Comparison of ENCODE assay signal across 38 cellular contexts in genomic region chr1:103538226-103538625, GRCh38.
"Had no signal": no experiment of that assay in that cellular context is flagged by ENCODE, and none has a peak within 500 bp of the region (broad histone marks: within the 10 kb centered on the region; RNA-seq: fewer than 3 reads in every experiment).

No MANE protein-coding gene starts in this region.

- H3K27ac Mint-ChIP-seq: activated B cell treated with CpG ODN at 0.5 μM for 24 hours; activated CD4-positive, alpha-beta memory T cell treated with anti-CD3 and anti-CD28 coated beads for 36 hours; activated CD4-positive, alpha-beta T cell treated with anti-CD3 and anti-CD28 coated beads, Interleukin-2, amount 10 ng/mL, durations not matched to agents 24 days and 14 days; activated CD8-positive, alpha-beta T cell treated with anti-CD3 and anti-CD28 coated beads for 36 hours; activated naive CD4-positive, alpha-beta T cell treated with anti-CD3 and anti-CD28 coated beads for 36 hours; activated naive CD4-positive, alpha-beta T cell treated with anti-CD3 and anti-CD28 coated beads, Interleukin-2, amount 50 U/mL, for 72 hours; activated naive CD8-positive, alpha-beta T cell treated with anti-CD3 and anti-CD28 coated beads for 36 hours; activated T-cell treated with anti-CD3 and anti-CD28 coated beads, Interleukin-2, amount 50 U/mL, for 72 hours; activated T-helper 1 cell treated with anti-CD3 and anti-CD28 coated beads, Interleukin-12 subunit alpha, Interleukin-12 subunit beta, Interleukin-2, Interleukin-4 antibody, amounts not matched to agents 30 ng/mL and 10 ng/mL and 1 ng/mL, durations not matched to agents 14 hours and 24 hours and 36 hours; activated T-helper 17 cell treated with anti-CD3 and anti-CD28 coated beads, Interleukin-2, amount 50 U/mL, for 72 hours; brain; T-helper 1 cell treated with Interleukin-12 subunit alpha and Interleukin-12 subunit beta and Interleukin-4 antibody, amounts not matched to agents 30 μg/mL and 1 μg/mL, for 36 hours; T-helper 2 cell treated with Interferon-gamma antibody and Interleukin-4, amounts not matched to agents 5 μg/mL and 100 μg/mL, for 36 hours had no signal

- H3K4me3 Mint-ChIP-seq: activated B cell treated with CpG ODN at 0.5 μM for 24 hours; activated CD4-positive, alpha-beta memory T cell treated with anti-CD3 and anti-CD28 coated beads for 36 hours; activated CD4-positive, alpha-beta T cell treated with anti-CD3 and anti-CD28 coated beads, Interleukin-2, amount 10 ng/mL, durations not matched to agents 24 days and 14 days; activated CD8-positive, alpha-beta T cell treated with anti-CD3 and anti-CD28 coated beads for 36 hours; activated naive CD4-positive, alpha-beta T cell treated with anti-CD3 and anti-CD28 coated beads for 36 hours; activated naive CD8-positive, alpha-beta T cell treated with anti-CD3 and anti-CD28 coated beads for 36 hours; activated T-cell treated with anti-CD3 and anti-CD28 coated beads, Interleukin-2, amount 50 U/mL, for 4 hours; activated T-cell treated with anti-CD3 and anti-CD28 coated beads, Interleukin-2, amount 50 U/mL, for 72 hours; activated T-helper 1 cell treated with anti-CD3 and anti-CD28 coated beads, Interleukin-12 subunit alpha, Interleukin-12 subunit beta, Interleukin-2, Interleukin-4 antibody, amounts not matched to agents 30 ng/mL and 10 ng/mL and 1 ng/mL, durations not matched to agents 14 hours and 24 hours and 36 hours; activated T-helper 17 cell treated with anti-CD3 and anti-CD28 coated beads, Interleukin-2, amount 50 U/mL, for 72 hours; brain; central memory CD8-positive, alpha-beta T cell; T-helper 1 cell treated with Interleukin-12 subunit alpha and Interleukin-12 subunit beta and Interleukin-4 antibody, amounts not matched to agents 30 μg/mL and 1 μg/mL, for 36 hours; T-helper 2 cell treated with Interferon-gamma antibody and Interleukin-4, amounts not matched to agents 5 μg/mL and 100 μg/mL, for 36 hours had no signal

- H3K27me3 ChIP-seq: adrenal gland, cardiac muscle cell had no signal

- ATAC-seq: activated CD8-positive, alpha-beta T cell treated with anti-CD3 and anti-CD28 coated beads for 36 hours; activated naive CD4-positive, alpha-beta T cell treated with anti-CD3 and anti-CD28 coated beads, Interleukin-2, amount 50 U/mL, for 72 hours; activated T-cell treated with anti-CD3 and anti-CD28 coated beads, Interleukin-2, amount 50 U/mL, for 4 hours; activated T-cell treated with anti-CD3 and anti-CD28 coated beads, Interleukin-2, amount 50 U/mL, for 72 hours; activated T-helper 17 cell treated with anti-CD3 and anti-CD28 coated beads, Interleukin-2, amount 50 U/mL, for 72 hours had no signal

- H3K27ac ChIP-seq: adrenal gland, cardiac muscle cell, VCaP had no signal

- DNase-seq: activated B cell treated with CpG ODN at 0.5 μM for 24 hours; activated CD4-positive, alpha-beta memory T cell treated with anti-CD3 and anti-CD28 coated beads for 36 hours; activated CD4-positive, alpha-beta T cell treated with anti-CD3 and anti-CD28 coated beads for 4 hours; activated CD4-positive, alpha-beta T cell treated with anti-CD3 and anti-CD28 coated beads, Interleukin-2, amount 10 ng/mL, durations not matched to agents 24 days and 14 days; activated CD4-positive, alpha-beta T cell treated with anti-CD3 and anti-CD28 coated beads, Interleukin-2, amount 50 U/mL, for 1 hour; activated CD4-positive, alpha-beta T cell treated with anti-CD3 and anti-CD28 coated beads, Interleukin-2, amount 50 U/mL, for 4 hours; activated CD4-positive, CD25-positive, alpha-beta regulatory T cell treated with anti-CD3 and anti-CD28 coated beads, Interleukin-2, amount 50 U/mL, for 72 hours; activated CD8-positive, alpha-beta memory T cell treated with anti-CD3 and anti-CD28 coated beads, Interleukin-2, amount 50 U/mL, for 4 hours; activated CD8-positive, alpha-beta T cell treated with anti-CD3 and anti-CD28 coated beads for 36 hours; activated effector memory CD4-positive, alpha-beta T cell treated with anti-CD3 and anti-CD28 coated beads, Interleukin-2, amount 50 U/mL, for 16 hours; activated gamma-delta T cell treated with Interleukin-2 at 50 U/mL for 16 hours; activated naive CD4-positive, alpha-beta T cell; activated naive CD4-positive, alpha-beta T cell treated with anti-CD3 and anti-CD28 coated beads for 36 hours; activated naive CD4-positive, alpha-beta T cell treated with anti-CD3 and anti-CD28 coated beads, Interleukin-2, amount 50 U/mL, for 16 hours; activated naive CD8-positive, alpha-beta T cell treated with anti-CD3 and anti-CD28 coated beads for 36 hours; activated T-cell treated with anti-CD3 and anti-CD28 coated beads for 4 hours; activated T-cell treated with anti-CD3 and anti-CD28 coated beads, Interleukin-2, amount 50 U/mL, for 1 hour; activated T-cell treated with anti-CD3 and anti-CD28 coated beads, Interleukin-2, amount 50 U/mL, for 4 hours; activated T-cell treated with anti-CD3 and anti-CD28 coated beads, Interleukin-2, amount 50 U/mL, for 72 hours; adrenal gland; amniotic stem cell; aorta; caudate nucleus; cerebellar nuclear complex; T-helper 1 cell; T-helper 2 cell; T-helper 9 cell had no signal

- H3K9me3 Mint-ChIP-seq: activated B cell treated with CpG ODN at 0.5 μM for 24 hours; activated CD4-positive, alpha-beta memory T cell treated with anti-CD3 and anti-CD28 coated beads for 36 hours; activated CD4-positive, alpha-beta T cell treated with anti-CD3 and anti-CD28 coated beads, Interleukin-2, amount 10 ng/mL, durations not matched to agents 24 days and 14 days; activated CD8-positive, alpha-beta T cell treated with anti-CD3 and anti-CD28 coated beads for 36 hours; activated naive CD4-positive, alpha-beta T cell treated with anti-CD3 and anti-CD28 coated beads for 36 hours; activated naive CD4-positive, alpha-beta T cell treated with anti-CD3 and anti-CD28 coated beads, Interleukin-2, amount 50 U/mL, for 72 hours; activated naive CD8-positive, alpha-beta T cell treated with anti-CD3 and anti-CD28 coated beads for 36 hours; activated T-cell treated with anti-CD3 and anti-CD28 coated beads, Interleukin-2, amount 50 U/mL, for 4 hours; activated T-cell treated with anti-CD3 and anti-CD28 coated beads, Interleukin-2, amount 50 U/mL, for 72 hours; activated T-helper 1 cell treated with anti-CD3 and anti-CD28 coated beads, Interleukin-12 subunit alpha, Interleukin-12 subunit beta, Interleukin-2, Interleukin-4 antibody, amounts not matched to agents 30 ng/mL and 10 ng/mL and 1 ng/mL, durations not matched to agents 14 hours and 24 hours and 36 hours; activated T-helper 17 cell treated with anti-CD3 and anti-CD28 coated beads, Interleukin-2, amount 50 U/mL, for 72 hours; brain; central memory CD8-positive, alpha-beta T cell; T-helper 1 cell treated with Interleukin-12 subunit alpha and Interleukin-12 subunit beta and Interleukin-4 antibody, amounts not matched to agents 30 μg/mL and 1 μg/mL, for 36 hours; T-helper 2 cell treated with Interferon-gamma antibody and Interleukin-4, amounts not matched to agents 5 μg/mL and 100 μg/mL, for 36 hours had no signal

- H3K27me3 Mint-ChIP-seq: activated B cell treated with CpG ODN at 0.5 μM for 24 hours; activated CD4-positive, alpha-beta memory T cell treated with anti-CD3 and anti-CD28 coated beads for 36 hours; activated CD4-positive, alpha-beta T cell treated with anti-CD3 and anti-CD28 coated beads, Interleukin-2, amount 10 ng/mL, durations not matched to agents 24 days and 14 days; activated CD8-positive, alpha-beta T cell treated with anti-CD3 and anti-CD28 coated beads for 36 hours; activated naive CD8-positive, alpha-beta T cell treated with anti-CD3 and anti-CD28 coated beads for 36 hours; activated T-helper 17 cell treated with anti-CD3 and anti-CD28 coated beads, Interleukin-2, amount 50 U/mL, for 72 hours; brain; central memory CD8-positive, alpha-beta T cell had no signal

- FAIRE-seq: bronchial epithelial cell, TTC549 had no signal

- H3K4me3 ChIP-seq: adrenal gland, cardiac muscle cell had no signal
